In the genomic region with DNA sequence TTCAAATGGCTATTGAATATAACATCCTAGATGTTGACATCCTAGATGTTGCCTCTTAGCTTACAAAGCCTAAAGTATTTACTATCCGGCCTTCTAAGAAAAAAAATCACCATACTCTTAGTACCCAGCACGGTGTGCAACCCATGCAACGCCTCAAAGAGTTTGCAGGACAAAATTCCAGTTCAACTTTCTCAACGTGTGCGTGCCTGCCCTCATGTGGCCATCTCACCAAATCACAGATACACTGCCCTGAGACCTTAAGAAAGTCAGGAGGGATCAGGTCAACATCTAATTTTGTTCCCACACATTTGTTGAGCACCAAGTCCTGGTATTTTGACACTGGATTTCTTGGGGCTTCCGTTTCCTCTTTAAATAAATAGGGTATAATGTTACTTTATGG, we compare ENCODE assay signal across 8 cellular contexts.
DNase-seq lines count a peak whose midpoint lies in the region; ATAC-seq, FAIRE-seq and TF ChIP-seq lines count a peak whose summit lies in the region.

No MANE protein-coding gene starts in this region.

- TF ChIP-seq CTCF in GM12872 (IDR thresholded peaks at IDR 0.05; ENCODE audit: insufficient read depth, low read depth, low read length): peak; percentile 40; the same call in 2 of the 3 replicates

- ATAC-seq in HG03097 (IDR thresholded peaks at IDR 0.05; ENCODE audit: low FRiP score, unreplicated experiment): no peak

- FAIRE-seq in RCC 7860 (lab: Jason Lieb, UNC): no peak
- no peak for FAIRE-seq in frontal cortex (lab: Jason Lieb, UNC)

- DNase-seq in AG08395 (ENCODE audit: low spot score) (peak; percentile 63), RCC 7860 (ENCODE audit: low spot score) (peak; percentile 16), foreskin melanocyte (peak; percentile 18), frontal cortex (ENCODE audit: low spot score in 2 of 2) (no peak), DMS79 treated with DMSO at 0.1 percent for 48 hours (lab: John Stamatoyannopoulos, UW) (no peak), NCI-H187 (lab: John Stamatoyannopoulos, UW) (no peak)

Comparison
In these comparisons a context has a peak if more than half of its experiments do, and no peak if none do; other contexts are left out.
1. DNase-seq: peak in AG08395 (single experiment), RCC 7860 (single experiment) and foreskin melanocyte (single experiment); none in frontal cortex (0 of 2), DMS79 treated with DMSO at 0.1 percent for 48 hours (single experiment) and NCI-H187 (0 of 2).